ENCODE assay signal across 17 cellular contexts in the genomic region with DNA sequence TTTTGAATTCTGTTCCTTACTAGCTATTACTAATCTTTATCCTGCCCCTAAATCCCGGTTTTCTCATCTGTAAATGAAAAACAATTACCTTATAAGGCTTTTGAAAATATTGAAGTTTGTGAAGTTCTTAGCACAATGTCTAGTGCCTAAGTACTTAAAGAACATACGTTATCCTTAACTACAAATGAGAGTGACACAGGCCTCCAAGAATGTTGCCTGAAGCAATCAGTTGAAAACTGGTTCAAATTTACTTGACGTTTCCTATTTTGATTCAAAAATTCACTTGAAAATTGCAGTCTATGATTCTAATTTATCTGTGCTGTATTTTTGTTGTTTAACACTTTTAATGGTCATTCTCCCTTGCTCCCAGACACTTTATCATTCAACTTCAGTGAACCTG. TPM values are rescaled to one million over a fixed set of nuclear protein-coding genes. Genes with fewer than 3 reads are reported as not detected.
DNase-seq lines count a peak whose midpoint lies in the region; ATAC-seq, FAIRE-seq and TF ChIP-seq lines count a peak whose summit lies in the region.
"Had no signal": no experiment of that assay in that cellular context is flagged by ENCODE, and none has a peak within 500 bp of the region (broad histone marks: within the 10 kb centered on the region; RNA-seq: fewer than 3 reads in every experiment).

No MANE protein-coding gene starts in this region.

- no peak overlapping the region for H3K4me2 ChIP-seq in K562 (ENCODE audit: insufficient read depth, low read length)

- FAIRE-seq in HTR-8/SVneo (lab: Jason Lieb, UNC) (no peak), K562 (lab: Jason Lieb, UNC) (no peak)
- FAIRE-seq: HepG2 had no signal

- no TSS peak for BruUV-seq in K562 (replicated peaks; lab: Mats Ljungman, UMichigan)

- H4K20me1 ChIP-seq in K562 (replicated peaks; ENCODE audit: control insufficient read depth, insufficient read depth, low read length): no peaks in the 10 kb centered on the region

- ATAC-seq in CD4-positive, alpha-beta T cell (ENCODE audit: poor library complexity): no peak
- ATAC-seq in K562: no peak
- ATAC-seq in GM19467 (IDR thresholded peaks at IDR 0.05; ENCODE audit: unreplicated experiment): no peak
- ATAC-seq: HepG2, upper lobe of right lung, WTC11 had no signal

- H3K79me2 ChIP-seq in K562 (ENCODE audit: control insufficient read depth, insufficient read depth, low read length): peaks cover 71% of the 10 kb centered on the region

- H2AFZ ChIP-seq in K562 (ENCODE audit: low read depth, low read length): no peak overlapping the region

- H3K36me3 ChIP-seq in K562 (ENCODE audit: control insufficient read depth, insufficient read depth, low read length): peaks cover 5% of the 10 kb centered on the region; the same call in 2 of the 3 replicates
- H3K36me3 ChIP-seq: upper lobe of right lung had no signal

- TF ChIP-seq CTCF in CD4-positive, alpha-beta T cell (IDR thresholded peaks at IDR 0.05): no peak
- TF ChIP-seq CTCF in K562 (IDR thresholded peaks at IDR 0.05 in 2 of 3, conservative IDR thresholded peaks at IDR 0.05 in 1 of 3; ENCODE audit: insufficient read depth in 2 of 3, low read depth in 1 of 3, low read length in 3 of 3): no peak
- no peak for TF ChIP-seq CTCF in glutamatergic neuron (IDR thresholded peaks at IDR 0.05; ENCODE audit: partially characterized antibody, unreplicated experiment)

- CTCF ChIA-PET in CD4-positive, alpha-beta T cell (lab: Charles Lee): interaction anchor here (1.5 to 3.0 kb wide), 2 partner anchors 11 to 64 kb away, joined by 3 to 9 read pairs; a partner anchor contains a TSS
- CTCF ChIA-PET in K562 (lab: Yijun Ruan, JAX; ENCODE audit: low intra/inter-chr PET ratio): no interaction called here

- DNase-seq in CD4-positive, alpha-beta T cell: no peak
- DNase-seq in HTR-8/SVneo (ENCODE audit: insufficient read length, low spot score) (peak; percentile 38), K562 (ENCODE audit: extremely low read depth in 1 of 4, low spot score in 3 of 4) (no peak), glutamatergic neuron (no peak), NCI-H187 treated with DMSO at 0.1 percent for 48 hours (lab: John Stamatoyannopoulos, UW) (no peak), NCI-H510A treated with DMSO at 0.1 percent for 48 hours (lab: John Stamatoyannopoulos, UW) (no peak), islet precursor cell (no peak)
- DNase-seq: activated naive CD8-positive, alpha-beta T cell treated with anti-CD3 and anti-CD28 coated beads, Interleukin-2, amount 10 ng/mL, durations not matched to agents 7 days and 5 days; AML-193; cortex of kidney; DMS53; immature natural killer cell; SW 1271; upper lobe of right lung had no signal

- peak overlapping the region; percentile 96 for H3K27ac Mint-ChIP-seq in CD4-positive, alpha-beta T cell
- H3K27ac Mint-ChIP-seq in glutamatergic neuron (ENCODE audit: unreplicated experiment): no peak overlapping the region
- H3K27ac Mint-ChIP-seq: activated naive CD8-positive, alpha-beta T cell treated with anti-CD3 and anti-CD28 coated beads, Interleukin-2, amount 10 ng/mL, durations not matched to agents 7 days and 5 days; WTC11 had no signal

- in situ Hi-C loops in K562 (cut with MboI): no loop called here

- no peak for TF ChIP-seq RAD21 in K562 (CRISPR knock-in tag; conservative IDR thresholded peaks at IDR 0.05 in 1 of 2, IDR thresholded peaks at IDR 0.05 in 1 of 2)

- H3K4me1 Mint-ChIP-seq in CD4-positive, alpha-beta T cell (ENCODE audit: low read depth): peaks cover 83% of the 10 kb centered on the region
- peaks cover 10% of the 10 kb centered on the region for H3K4me1 Mint-ChIP-seq in glutamatergic neuron (ENCODE audit: low read depth, unreplicated experiment)

- H3K4me3 ChIP-seq in K562: no peak overlapping the region
- H3K4me3 ChIP-seq: upper lobe of right lung had no signal

- peaks cover 0 to 17% of the 10 kb centered on the region in 2 experiments; a peak in 4 of 5 replicates for H3K4me1 ChIP-seq in K562 (replicated peaks in 1 of 2; ENCODE audit: control insufficient read depth in 2 of 2, insufficient read depth in 2 of 2, low read length in 2 of 2)

- intact Hi-C loops in CD4-positive, alpha-beta T cell (cut with DNase I, micrococcal nuclease): loop anchor here (5.0 kb wide), 2 partner anchors 43 to 48 kb away; no protein-coding TSS in a partner anchor
- intact Hi-C loops in K562 (cut with micrococcal nuclease): loop anchor here (2.0 to 10.0 kb wide), 4 partner anchors 51 to 185 kb away; a partner anchor contains a TSS

- WGBS in K562 (ENCODE audit: insufficient coverage, low coverage, missing lambda C conversion rate): 30% methylated on average over 3 of the region's 3 CpGs

- no peak overlapping the region for H3K9ac ChIP-seq in K562 (ENCODE audit: insufficient read depth in 1 of 2, low read depth in 2 of 2, low read length in 2 of 2)

- no peaks in the 10 kb centered on the region for H3K9me3 ChIP-seq in CD4-positive, alpha-beta T cell (ENCODE audit: control insufficient read depth, low read length)
- H3K9me3 ChIP-seq in K562 (replicated peaks; ENCODE audit: control insufficient read depth, insufficient read depth, low read depth, low read length): no peaks in the 10 kb centered on the region
- H3K9me3 ChIP-seq: upper lobe of right lung had no signal

- H3K27ac ChIP-seq in CD4-positive, alpha-beta T cell (ENCODE audit: low read depth, low read length): no peak overlapping the region
- no peak overlapping the region for H3K27ac ChIP-seq in K562 (ENCODE audit: extremely low read depth, low read depth, low read length)
- H3K27ac ChIP-seq: upper lobe of right lung had no signal

- no peaks in the 10 kb centered on the region for H3K9me1 ChIP-seq in K562 (ENCODE audit: control insufficient read depth, insufficient read depth, low read length)

- POLR2A ChIA-PET in CD4-positive, alpha-beta T cell (lab: Charles Lee): interaction anchor here (0.9 to 5.4 kb wide), 4 partner anchors 9 to 64 kb away, joined by 4 to 47 read pairs (median 10); a partner anchor contains a TSS
- POLR2A ChIA-PET in K562 (lab: Yijun Ruan, JAX): no interaction called here

- H3K27me3 Mint-ChIP-seq in CD4-positive, alpha-beta T cell: no peaks in the 10 kb centered on the region
- peaks cover 8% of the 10 kb centered on the region for H3K27me3 Mint-ChIP-seq in glutamatergic neuron (ENCODE audit: unreplicated experiment)
- H3K27me3 Mint-ChIP-seq: activated naive CD8-positive, alpha-beta T cell treated with anti-CD3 and anti-CD28 coated beads, Interleukin-2, amount 10 ng/mL, durations not matched to agents 7 days and 5 days had no signal

- H3K36me3 Mint-ChIP-seq in CD4-positive, alpha-beta T cell (ENCODE audit: low read depth): peaks cover 55% of the 10 kb centered on the region
- no peaks in the 10 kb centered on the region for H3K36me3 Mint-ChIP-seq in glutamatergic neuron (ENCODE audit: unreplicated experiment)
- H3K36me3 Mint-ChIP-seq: WTC11 had no signal

- H3K27me3 ChIP-seq in CD4-positive, alpha-beta T cell (ENCODE audit: control insufficient read depth, insufficient read depth, low read length): no peaks in the 10 kb centered on the region
- H3K27me3 ChIP-seq in K562 (ENCODE audit: control insufficient read depth in 2 of 2, insufficient read depth in 2 of 2, low read length in 2 of 2): no peaks in the 10 kb centered on the region
- H3K27me3 ChIP-seq: upper lobe of right lung had no signal

- no peak for TF ChIP-seq POLR2A in K562 (conservative IDR thresholded peaks at IDR 0.05)

- no peak for TF ChIP-seq EP300 in K562 (IDR thresholded peaks at IDR 0.05; ENCODE audit: low read length)

- H3K9me3 Mint-ChIP-seq in CD4-positive, alpha-beta T cell: no peaks in the 10 kb centered on the region
- peaks cover 11% of the 10 kb centered on the region for H3K9me3 Mint-ChIP-seq in glutamatergic neuron (ENCODE audit: unreplicated experiment)
- H3K9me3 Mint-ChIP-seq: immature natural killer cell, WTC11 had no signal

- peak overlapping the region; percentile 99 for H3K4me3 Mint-ChIP-seq in CD4-positive, alpha-beta T cell
- peak overlapping the region; percentile 10 for H3K4me3 Mint-ChIP-seq in glutamatergic neuron (ENCODE audit: unreplicated experiment)
- H3K4me3 Mint-ChIP-seq: immature natural killer cell, WTC11 had no signal

RNA-seq across cellular contexts. Expression of a gene that starts 3.2 kb away (rescaled TPM):
- total RNA-seq in CD4-positive, alpha-beta T cell: 10 to 100 TPM; 37.5 to 39.3 TPM
- total RNA-seq in K562 (2011; cell fraction: chromatin; rRNA removed; ENCODE audit: low replicate concordance): 29.4 and 103 TPM in 2 replicates
- total RNA-seq in K562 (2011; cell fraction: nucleolus; rRNA removed): 12.0 and 19.1 TPM in 2 replicates
- 41.1 and 61.4 TPM in 2 replicates for total RNA-seq in K562 (2011; cell fraction: nucleoplasm; rRNA removed)
- total RNA-seq in K562 (2014; rRNA removed): 7.0 and 8.7 TPM in 2 replicates
- 21.9 and 22.4 TPM in 2 replicates for total RNA-seq in K562 (2014; rRNA removed; fragmentation: Illumina TruSeq; extraction: Trizol)
- total RNA-seq in K562 (2015; rRNA removed; fragmentation: Illumina TruSeq; extraction: Trizol): 18.8 and 21.7 TPM in 2 replicates
- 10.7 and 13.6 TPM in 2 replicates for total RNA-seq in K562 (2021)
- 19.2 and 20.0 TPM in 2 replicates for polyA plus RNA-seq in K562 (2011; rRNA removed)
- 1.4 and 4.2 TPM in 2 replicates for polyA plus RNA-seq in K562 (2011; cell fraction: cytosol; rRNA removed)
- 25.2 and 41.2 TPM in 2 replicates for polyA plus RNA-seq in K562 (2011; cell fraction: nucleus; rRNA removed)
- polyA plus RNA-seq in K562 (2012): 7.6 and 12.3 TPM in 2 replicates
- polyA plus RNA-seq in K562 (2014; fragmentation: Illumina TruSeq; extraction: Trizol): 10.8 and 13.9 TPM in 2 replicates
- polyA plus RNA-seq in K562 (2014; fragmentation: Nextera tagmentation; extraction: Ambion mirVana): 1 to 10 TPM; 4.1 to 8.3 TPM
- polyA plus RNA-seq in K562 (2014; rRNA removed): 9.5 and 10.5 TPM in 2 replicates
- polyA minus RNA-seq in K562 (2011; rRNA and poly(A)+ RNA removed): 40.7 and 57.5 TPM in 2 replicates
- 7.2 and 7.6 TPM in 2 replicates for polyA minus RNA-seq in K562 (2011; cell fraction: cytosol; rRNA and poly(A)+ RNA removed)
- polyA minus RNA-seq in K562 (2011; cell fraction: nucleus; rRNA and poly(A)+ RNA removed): 33.8 and 67.3 TPM in 2 replicates
- total RNA-seq in glutamatergic neuron (ENCODE audit: unreplicated experiment): 112 TPM

RNA-seq across cellular contexts. Expression of a gene that starts 51.9 kb away (rescaled TPM):
- total RNA-seq in CD4-positive, alpha-beta T cell: 10 to 100 TPM; 49.4 to 51.2 TPM
- total RNA-seq in K562 (2011; cell fraction: chromatin; rRNA removed; ENCODE audit: low replicate concordance): 10.8 and 31.0 TPM in 2 replicates
- 10.3 and 11.6 TPM in 2 replicates for total RNA-seq in K562 (2011; cell fraction: nucleolus; rRNA removed)
- total RNA-seq in K562 (2011; cell fraction: nucleoplasm; rRNA removed): 15.8 and 17.3 TPM in 2 replicates
- total RNA-seq in K562 (2014; rRNA removed) (39.7 and 50.4 TPM in 2 replicates), K562 (2014; rRNA removed; fragmentation: Illumina TruSeq; extraction: Trizol) (73.5 and 82.5 TPM in 2 replicates), K562 (2015; rRNA removed; fragmentation: Illumina TruSeq; extraction: Trizol) (58.5 and 62.5 TPM in 2 replicates), K562 (2021) (48.6 and 57.9 TPM in 2 replicates), glutamatergic neuron (ENCODE audit: unreplicated experiment) (23.5 TPM)
- polyA plus RNA-seq in K562 (2011; rRNA removed) (42.9 and 65.2 TPM in 2 replicates), K562 (2014; fragmentation: Illumina TruSeq; extraction: Trizol) (53.5 and 63.9 TPM in 2 replicates), K562 (2014; fragmentation: Nextera tagmentation; extraction: Ambion mirVana) (100 to 1,000 TPM; 101 to 106 TPM), K562 (2014; rRNA removed) (59.4 and 61.2 TPM in 2 replicates)
- 26.4 and 33.0 TPM in 2 replicates for polyA plus RNA-seq in K562 (2011; cell fraction: cytosol; rRNA removed)
- polyA plus RNA-seq in K562 (2011; cell fraction: nucleus; rRNA removed): 9.2 and 15.7 TPM in 2 replicates
- 23.1 and 41.6 TPM in 2 replicates for polyA plus RNA-seq in K562 (2012)
- polyA minus RNA-seq in K562 (2011; rRNA and poly(A)+ RNA removed): 39.7 and 41.9 TPM in 2 replicates
- polyA minus RNA-seq in K562 (2011; cell fraction: cytosol; rRNA and poly(A)+ RNA removed): 15.9 and 24.2 TPM in 2 replicates
- polyA minus RNA-seq in K562 (2011; cell fraction: nucleus; rRNA and poly(A)+ RNA removed): 8.8 and 18.4 TPM in 2 replicates
